ENCODE assay signal across 23 cellular contexts in the genomic region with DNA sequence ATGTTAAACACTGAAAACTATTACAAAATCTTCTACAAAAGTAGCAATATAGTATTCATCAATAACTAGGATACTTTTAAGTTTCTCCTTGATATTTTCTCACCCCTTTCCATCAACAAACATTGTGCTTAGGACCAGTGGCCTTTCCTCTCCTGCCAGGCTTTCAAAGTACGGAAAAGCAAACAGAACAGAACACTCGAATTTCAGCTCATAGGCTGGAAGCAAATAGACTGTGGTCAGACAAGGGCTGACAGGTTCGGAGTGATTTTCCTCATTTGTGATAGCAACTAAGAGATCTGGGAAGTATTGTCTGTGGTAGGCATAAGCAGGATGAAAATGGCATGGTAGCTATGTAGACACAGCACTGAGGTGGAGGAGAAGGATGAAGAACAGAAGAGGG.
DNase-seq lines count a peak whose midpoint lies in the region; ATAC-seq, FAIRE-seq and TF ChIP-seq lines count a peak whose summit lies in the region.
"Had no signal": no experiment of that assay in that cellular context is flagged by ENCODE, and none has a peak within 500 bp of the region (broad histone marks: within the 10 kb centered on the region; RNA-seq: fewer than 3 reads in every experiment).

No MANE protein-coding gene starts in this region.

- H4K20me1 ChIP-seq in astrocyte (ENCODE audit: insufficient read depth, low read length) = no peaks in the 10 kb centered on the region

- peaks cover 14% of the 10 kb centered on the region for H3K4me1 Mint-ChIP-seq in astrocyte (ENCODE audit: low read depth, unreplicated experiment)
- peaks cover 40% of the 10 kb centered on the region for H3K4me1 Mint-ChIP-seq in osteocyte (ENCODE audit: unreplicated experiment)
- H3K4me1 Mint-ChIP-seq: CD4-positive, CD25-positive, alpha-beta regulatory T cell had no signal

- no peak overlapping the region for H3K9ac ChIP-seq in astrocyte (ENCODE audit: low read length)
- H3K9ac ChIP-seq: KMS-11 had no signal

- no peaks in the 10 kb centered on the region for H3K27me3 ChIP-seq in astrocyte (ENCODE audit: insufficient read depth, low read length)
- H3K27me3 ChIP-seq: colonic mucosa, esophagus muscularis mucosa had no signal

- H3K36me3 Mint-ChIP-seq in astrocyte (ENCODE audit: low read depth, unreplicated experiment) (no peaks in the 10 kb centered on the region), osteocyte (ENCODE audit: unreplicated experiment) (no peaks in the 10 kb centered on the region)
- H3K36me3 Mint-ChIP-seq: CD4-positive, CD25-positive, alpha-beta regulatory T cell had no signal

- no peaks in the 10 kb centered on the region for H3K79me2 ChIP-seq in astrocyte (ENCODE audit: insufficient read depth, low read length)

- no peak for FAIRE-seq in astrocyte (lab: Jason Lieb, UNC)
- FAIRE-seq: GM12892 had no signal

- DNase-seq in DMS79 treated with DMSO at 0.1 percent for 48 hours (lab: John Stamatoyannopoulos, UW) (peak; percentile 2), DMS79 (lab: John Stamatoyannopoulos, UW) (no peak), NCI-H2029 treated with DMSO at 0.1 percent for 48 hours (lab: John Stamatoyannopoulos, UW) (peak; percentile 66), astrocyte (ENCODE audit: low read depth) (no peak), osteocyte (ENCODE audit: extremely low spot score, unreplicated experiment) (no peak), NCI-H2227 treated with DMSO at 0.1 percent for 48 hours (lab: John Stamatoyannopoulos, UW) (no peak), superior temporal gyrus (ENCODE audit: extremely low spot score) (no peak)
- DNase-seq: activated CD8-positive, alpha-beta T cell treated with anti-CD3 and anti-CD28 coated beads for 36 hours; CD4-positive, CD25-positive, alpha-beta regulatory T cell; colonic mucosa; head of caudate nucleus; mucosa of descending colon; NCI-H1930; posterior cingulate gyrus; stimulated activated CD4-positive, alpha-beta T cell treated with anti-CD3 and anti-CD28 coated beads, Interleukin-12 subunit alpha, Interleukin-12 subunit beta, amount 100 ng/mL, for 4 hours had no signal

- H3K4me3 Mint-ChIP-seq in astrocyte (ENCODE audit: unreplicated experiment) (no peak overlapping the region), osteocyte (ENCODE audit: unreplicated experiment) (peak overlapping the region; percentile 36)
- H3K4me3 Mint-ChIP-seq: activated CD8-positive, alpha-beta T cell treated with anti-CD3 and anti-CD28 coated beads for 36 hours; CD4-positive, CD25-positive, alpha-beta regulatory T cell; stimulated activated naive CD8-positive, alpha-beta T cell treated with anti-CD3 and anti-CD28 coated beads, Interleukin-15, Interleukin-2, amounts not matched to agents 100 ng/mL and 50 ng/mL, for 24 hours had no signal

- no peak overlapping the region for H3K4me2 ChIP-seq in astrocyte (ENCODE audit: low read length)
- H3K4me2 ChIP-seq: KMS-11 had no signal

- H3K27ac ChIP-seq in astrocyte (ENCODE audit: low read depth, low read length) = no peak overlapping the region
- H3K27ac ChIP-seq: 22Rv1, colonic mucosa, esophagus muscularis mucosa, HL-60, KMS-11 had no signal

- no peak for ATAC-seq in HG03097 (IDR thresholded peaks at IDR 0.05; ENCODE audit: low FRiP score, unreplicated experiment)
- ATAC-seq: activated CD8-positive, alpha-beta T cell treated with anti-CD3 and anti-CD28 coated beads for 36 hours; mucosa of descending colon; SK-N-SH treated with all-trans-retinoic acid at 6 μM for 48 hours had no signal

- H3K9me3 ChIP-seq in astrocyte (ENCODE audit: insufficient read depth, low read depth, low read length) = no peaks in the 10 kb centered on the region
- H3K9me3 ChIP-seq: colonic mucosa, mucosa of descending colon had no signal

- H3K4me3 ChIP-seq in astrocyte (ENCODE audit: insufficient read depth, low read depth, low read length) = no peak overlapping the region
- H3K4me3 ChIP-seq: colonic mucosa, esophagus muscularis mucosa, mucosa of descending colon had no signal

- H3K27me3 Mint-ChIP-seq in astrocyte (ENCODE audit: low read depth, unreplicated experiment) (no peaks in the 10 kb centered on the region), osteocyte (ENCODE audit: unreplicated experiment) (no peaks in the 10 kb centered on the region)
- H3K27me3 Mint-ChIP-seq: activated CD8-positive, alpha-beta T cell treated with anti-CD3 and anti-CD28 coated beads for 36 hours had no signal

- no peak overlapping the region for H2AFZ ChIP-seq in astrocyte (ENCODE audit: low read depth, low read length)

- H3K27ac Mint-ChIP-seq in astrocyte (ENCODE audit: unreplicated experiment) (peak overlapping the region; percentile 90), osteocyte (ENCODE audit: unreplicated experiment) (peak overlapping the region; percentile 89)
- H3K27ac Mint-ChIP-seq: activated CD8-positive, alpha-beta T cell treated with anti-CD3 and anti-CD28 coated beads for 36 hours; CD4-positive, CD25-positive, alpha-beta regulatory T cell; stimulated activated naive CD8-positive, alpha-beta T cell treated with anti-CD3 and anti-CD28 coated beads, Interleukin-15, Interleukin-2, amounts not matched to agents 100 ng/mL and 50 ng/mL, for 24 hours had no signal

- TF ChIP-seq CTCF in astrocyte (IDR thresholded peaks at IDR 0.05; ENCODE audit: insufficient read depth, low read depth, low read length) = no peak
- TF ChIP-seq CTCF in osteocyte (IDR thresholded peaks at IDR 0.05) = no peak

- no peaks in the 10 kb centered on the region for H3K36me3 ChIP-seq in astrocyte (ENCODE audit: insufficient read depth, low read length)
- H3K36me3 ChIP-seq: colonic mucosa, esophagus muscularis mucosa had no signal

- H3K4me1 ChIP-seq in astrocyte (ENCODE audit: insufficient read depth, low read length) = peaks cover under 1% of the 10 kb centered on the region
- H3K4me1 ChIP-seq: colonic mucosa, esophagus muscularis mucosa had no signal

- H3K9me3 Mint-ChIP-seq in astrocyte (ENCODE audit: unreplicated experiment) = peaks cover 3% of the 10 kb centered on the region
- peaks cover 3% of the 10 kb centered on the region for H3K9me3 Mint-ChIP-seq in osteocyte (ENCODE audit: unreplicated experiment)
- H3K9me3 Mint-ChIP-seq: activated CD8-positive, alpha-beta T cell treated with anti-CD3 and anti-CD28 coated beads for 36 hours; stimulated activated naive CD8-positive, alpha-beta T cell treated with anti-CD3 and anti-CD28 coated beads, Interleukin-15, Interleukin-2, amounts not matched to agents 100 ng/mL and 50 ng/mL, for 24 hours had no signal

Comparison
In these comparisons a context has a peak if more than half of its experiments do, and no peak if none do; other contexts are left out.
1. DNase-seq: peak in DMS79 treated with DMSO at 0.1 percent for 48 hours (single experiment) and NCI-H2029 treated with DMSO at 0.1 percent for 48 hours (single experiment); none in DMS79 (single experiment), astrocyte (single experiment), osteocyte (single experiment), NCI-H2227 treated with DMSO at 0.1 percent for 48 hours (single experiment) and superior temporal gyrus (single experiment).